Comparison of ENCODE assay signal across 8 cellular contexts in the genomic region with DNA sequence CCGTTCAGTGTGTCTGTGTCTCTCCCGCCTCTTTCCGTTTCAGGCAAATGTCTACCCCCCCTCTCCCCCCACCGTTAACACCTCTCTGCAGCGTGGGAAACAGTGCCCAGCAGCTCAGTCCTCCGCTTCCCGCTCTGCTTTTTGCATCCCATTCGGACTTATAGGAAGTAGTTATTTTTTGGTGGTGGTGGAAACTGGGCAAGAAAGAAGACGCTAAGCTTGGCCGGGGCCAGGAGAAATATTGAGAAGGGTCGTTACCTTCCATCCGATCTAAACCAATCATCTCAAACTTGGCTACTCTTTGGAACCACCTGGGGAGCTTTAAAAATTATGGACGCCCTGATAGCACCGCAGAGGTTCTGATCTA. TPM values are rescaled to one million over a fixed set of nuclear protein-coding genes. Genes with fewer than 3 reads are reported as not detected.
A peak's percentile ranks its signal among the peaks of the same experiment; 100 is the strongest.
DNase-seq lines count a peak whose midpoint lies in the region; ATAC-seq, FAIRE-seq and TF ChIP-seq lines count a peak whose summit lies in the region.

No MANE protein-coding gene starts in this region.

- peak; percentile 59 for DNase-seq in NCI-H748 (lab: John Stamatoyannopoulos, UW; ENCODE audit: unreplicated experiment)
- no peak for DNase-seq in endothelial cell of umbilical vein (ENCODE audit: low read depth, low spot score)
- no peak for DNase-seq in progenitor cell of endocrine pancreas (ENCODE audit: low spot score, unreplicated experiment)
- DNase-seq in DMS 273 (lab: John Stamatoyannopoulos, UW; ENCODE audit: unreplicated experiment): no peak
- no peak for DNase-seq in SIG-M5 (lab: John Stamatoyannopoulos, UW)

- peaks cover 78% of the 10 kb centered on the region for H3K27me3 Mint-ChIP-seq in progenitor cell of endocrine pancreas

- CTCF ChIA-PET in endothelial cell of umbilical vein (lab: Charles Lee): interaction anchor here (0.7 to 0.8 kb wide), 2 partner anchors 18 to 909 kb away, joined by 3 to 4 read pairs; no protein-coding TSS in a partner anchor

- dilution Hi-C loops in endothelial cell of umbilical vein (cut with MboI; ENCODE audit: extremely low pct_ligation_motif_present, low sequenced_read_pairs): no loop called here

- H3K4me2 ChIP-seq in endothelial cell of umbilical vein (ENCODE audit: insufficient read depth, low read length): peak overlapping the region; percentile 34

- no peaks in the 10 kb centered on the region for H3K79me2 ChIP-seq in endothelial cell of umbilical vein (ENCODE audit: control insufficient read depth, insufficient read depth, low read length)

- peaks cover 2% of the 10 kb centered on the region for H3K4me1 ChIP-seq in endothelial cell of umbilical vein (ENCODE audit: control insufficient read depth, extremely low read depth, insufficient read depth, low read length)

- peaks cover 9% of the 10 kb centered on the region for H3K4me1 Mint-ChIP-seq in progenitor cell of endocrine pancreas (ENCODE audit: low read depth)

- no TSS peak for BruUV-seq in endothelial cell of umbilical vein (replicated peaks; lab: Mats Ljungman, UMichigan)

- TF ChIP-seq CTCF in endothelial cell of umbilical vein (IDR thresholded peaks at IDR 0.05; ENCODE audit: extremely low read depth in 1 of 2, insufficient read depth in 1 of 2, low read depth in 1 of 2, low read length in 2 of 2) (no peak), progenitor cell of endocrine pancreas (IDR thresholded peaks at IDR 0.05; ENCODE audit: unreplicated experiment) (no peak)

- H3K9me3 Mint-ChIP-seq in progenitor cell of endocrine pancreas (ENCODE audit: low read depth): peaks cover 7% of the 10 kb centered on the region

- H3K4me3 ChIP-seq in endothelial cell of umbilical vein (replicated peaks in 1 of 3; ENCODE audit: insufficient read depth in 1 of 3, low read depth in 1 of 3, low read length in 3 of 3): peak overlapping the region in 1 of 3 experiments; percentile 31

- H3K9me3 ChIP-seq in endothelial cell of umbilical vein (replicated peaks; ENCODE audit: control insufficient read depth, insufficient read depth, low read length): no peaks in the 10 kb centered on the region

- peak; percentile 7 for ATAC-seq in GM18909 (IDR thresholded peaks at IDR 0.05; ENCODE audit: poor library complexity, unreplicated experiment)
- no peak for ATAC-seq in GM18868 (IDR thresholded peaks at IDR 0.05; ENCODE audit: unreplicated experiment)
- ATAC-seq in GM21528 (IDR thresholded peaks at IDR 0.05; ENCODE audit: low FRiP score, unreplicated experiment): no peak

- peak overlapping the region; percentile 43 for H2AFZ ChIP-seq in endothelial cell of umbilical vein (ENCODE audit: low read depth, low read length)

- peak overlapping the region; percentile 21 for H3K27ac Mint-ChIP-seq in progenitor cell of endocrine pancreas

- H3K36me3 ChIP-seq in endothelial cell of umbilical vein (ENCODE audit: control insufficient read depth in 2 of 2, extremely low read depth in 1 of 2, insufficient read depth in 2 of 2, low read length in 2 of 2): no peaks in the 10 kb centered on the region

- H4K20me1 ChIP-seq in endothelial cell of umbilical vein (replicated peaks; ENCODE audit: control insufficient read depth, extremely low read depth, insufficient read depth, low read length): no peaks in the 10 kb centered on the region

- no peak overlapping the region for H3K27ac ChIP-seq in endothelial cell of umbilical vein (ENCODE audit: insufficient read depth, low read depth, low read length)

- intact Hi-C loops in endothelial cell of umbilical vein (cut with micrococcal nuclease): loop anchor here (1.0 to 5.0 kb wide), 2 partner anchors 26 to 87 kb away; no protein-coding TSS in a partner anchor

- H3K9me1 ChIP-seq in endothelial cell of umbilical vein (replicated peaks; ENCODE audit: control insufficient read depth, extremely low read depth, insufficient read depth, low read length): no peaks in the 10 kb centered on the region

- H3K9ac ChIP-seq in endothelial cell of umbilical vein (replicated peaks; ENCODE audit: extremely low read depth, insufficient read depth, low read length): no peak overlapping the region

- TF ChIP-seq POLR2A in endothelial cell of umbilical vein (IDR thresholded peaks at IDR 0.05; ENCODE audit: low read depth, low read length): no peak

- H3K27me3 ChIP-seq in endothelial cell of umbilical vein (ENCODE audit: control insufficient read depth in 2 of 2, insufficient read depth in 2 of 2, low read length in 2 of 2): peaks cover 47 to 77% of the 10 kb centered on the region in 2 experiments

- POLR2A ChIA-PET in endothelial cell of umbilical vein (lab: Charles Lee): no interaction called here

- H3K4me3 Mint-ChIP-seq in progenitor cell of endocrine pancreas (ENCODE audit: low read depth): peak overlapping the region; percentile 61

- no peaks in the 10 kb centered on the region for H3K36me3 Mint-ChIP-seq in progenitor cell of endocrine pancreas (ENCODE audit: insufficient read depth)

- FAIRE-seq in endothelial cell of umbilical vein (lab: Jason Lieb, UNC): no peak

TF ChIP-seq in endothelial cell of umbilical vein, 7 proteins besides CTCF, POLR2A, EP300 and RAD21:
- TF ChIP-seq GATA2 (IDR thresholded peaks at IDR 0.05; ENCODE audit: insufficient read depth, insufficient read length, low read depth, low read length) (no peak), FOS (IDR thresholded peaks at IDR 0.05; ENCODE audit: borderline replicate concordance, insufficient read depth, low read length) (no peak), MYC (IDR thresholded peaks at IDR 0.05; ENCODE audit: low read depth, low read length) (no peak), POLR2AphosphoS5 (IDR thresholded peaks at IDR 0.05; ENCODE audit: insufficient read depth, low read depth, low read length) (no peak), EZH2 (IDR thresholded peaks at IDR 0.05; ENCODE audit: borderline replicate concordance, low read depth, low read length, severe bottlenecking) (peak; percentile 90), JUN (IDR thresholded peaks at IDR 0.05; ENCODE audit: borderline replicate concordance, insufficient read depth, insufficient read length, low read depth) (no peak)
- TF ChIP-seq, protein P1, sequence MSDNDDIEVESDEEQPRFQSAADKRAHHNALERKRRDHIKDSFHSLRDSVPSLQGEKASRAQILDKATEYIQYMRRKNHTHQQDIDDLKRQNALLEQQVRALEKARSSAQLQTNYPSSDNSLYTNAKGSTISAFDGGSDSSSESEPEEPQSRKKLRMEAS (IDR thresholded peaks at IDR 0.05; ENCODE audit: insufficient read depth, insufficient read length): no peak

RNA-seq across cellular contexts. Expression of a gene that starts 0.5 kb away (rescaled TPM):
- total RNA-seq in endothelial cell of umbilical vein (not detected in 2 replicates), progenitor cell of endocrine pancreas (0.41 and 0.62 TPM in 2 replicates)
- polyA plus RNA-seq in endothelial cell of umbilical vein: not detected in 2 replicates
- polyA plus RNA-seq in endothelial cell of umbilical vein (2011; cell fraction: cytosol; rRNA removed): not detected in 2 replicates
- polyA plus RNA-seq in endothelial cell of umbilical vein (2011; cell fraction: nucleus; rRNA removed): not detected in 2 replicates
- not detected in 2 replicates for polyA plus RNA-seq in endothelial cell of umbilical vein (2012)
- not detected in 2 replicates for polyA minus RNA-seq in endothelial cell of umbilical vein
- polyA minus RNA-seq in endothelial cell of umbilical vein (2011; cell fraction: cytosol; rRNA and poly(A)+ RNA removed): 0.72 TPM
- polyA minus RNA-seq in endothelial cell of umbilical vein (2011; cell fraction: nucleus; rRNA and poly(A)+ RNA removed): not detected in 2 replicates
